Comparison of ENCODE assay signal across 23 cellular contexts in the genomic region with DNA sequence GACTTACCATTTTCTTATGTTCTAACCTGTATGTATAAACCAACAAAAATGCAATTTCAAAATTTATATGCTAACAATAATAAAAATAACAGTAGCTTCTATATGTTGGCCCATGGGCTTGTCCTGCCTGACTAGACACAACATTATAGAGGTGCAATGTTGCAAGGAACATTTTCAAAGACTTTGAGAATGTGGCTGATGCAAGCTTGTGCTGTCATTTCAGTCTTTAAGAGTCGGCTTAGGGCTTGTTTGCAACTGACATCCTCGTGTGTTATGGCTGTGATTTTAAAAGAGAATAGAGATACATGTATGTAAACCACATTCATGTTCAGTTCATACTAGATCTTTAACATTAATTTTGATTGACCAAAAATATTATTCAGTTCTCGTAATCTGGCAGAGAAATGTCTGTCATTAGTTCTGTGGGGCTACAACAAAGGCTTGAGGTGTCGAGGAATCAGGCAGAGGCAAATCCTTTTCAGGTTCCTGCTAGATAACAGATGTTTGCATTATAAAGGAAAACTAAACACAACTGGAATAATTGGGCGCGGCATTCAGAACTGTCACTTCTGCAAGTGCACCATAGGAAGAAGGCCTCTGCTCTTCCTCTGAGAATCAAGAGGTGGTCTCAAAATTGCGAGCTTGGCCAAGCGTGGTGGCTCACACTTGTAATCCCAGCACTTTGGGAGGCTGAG. TPM values are rescaled to one million over a fixed set of nuclear protein-coding genes. Genes with fewer than 3 reads are reported as not detected.
DNase-seq lines count a peak whose midpoint lies in the region; ATAC-seq and TF ChIP-seq lines count a peak whose summit lies in the region.
"Had no signal": no experiment of that assay in that cellular context is flagged by ENCODE, and none has a peak within 500 bp of the region (broad histone marks: within the 10 kb centered on the region; RNA-seq: fewer than 3 reads in every experiment).

No MANE protein-coding gene starts in this region.

- H3K18ac ChIP-seq in H9 (ENCODE audit: insufficient read length, low read depth, low read length), result no peak overlapping the region

- H3K36me3 ChIP-seq in mucosa of descending colon (ENCODE audit: low read depth), result no peaks in the 10 kb centered on the region

- no peak overlapping the region for H4K8ac ChIP-seq in H9 (replicated peaks; ENCODE audit: insufficient read length, low read depth, low read length)

- no peak overlapping the region for H3K9ac ChIP-seq in H9 (ENCODE audit: extremely low read depth, insufficient read length, low read length)

- peaks cover 2% of the 10 kb centered on the region for H3K9me3 Mint-ChIP-seq in activated CD4-positive, alpha-beta T cell treated with anti-CD3 and anti-CD28 coated beads for 36 hours (ENCODE audit: low read depth)
- peaks cover 72 to 73% of the 10 kb centered on the region in 2 experiments for H3K9me3 Mint-ChIP-seq in H9
- H3K9me3 Mint-ChIP-seq in activated T-helper 17 cell treated with anti-CD3 and anti-CD28 coated beads, Interleukin-2, amount 50 U/mL, for 72 hours, result no peaks in the 10 kb centered on the region
- H3K9me3 Mint-ChIP-seq in T-cell, result no peaks in the 10 kb centered on the region
- H3K9me3 Mint-ChIP-seq: stimulated activated memory B cell treated with anti-CD40 and anti-IgM and Interleukin-4, amounts not matched to agents 10 μg/mL and 1 μg/mL and 100 μg/mL, for 72 hours had no signal

- H3K79me1 ChIP-seq in H9 (ENCODE audit: insufficient read depth, low read depth, low read length, poor library complexity, severe bottlenecking), result no peaks in the 10 kb centered on the region

- intact Hi-C loops in activated CD4-positive, alpha-beta T cell treated with anti-CD3 and anti-CD28 coated beads for 36 hours (cut with DNase I, micrococcal nuclease), result loop anchor here (5.0 to 10.0 kb wide), 2 partner anchors 36 to 1037 kb away; a partner anchor contains a TSS
- intact Hi-C loops in mucosa of descending colon (cut with DNase I, micrococcal nuclease), result no loop called here

- H4K91ac ChIP-seq in H9 (ENCODE audit: insufficient read length, low read depth, low read length), result no peak overlapping the region

- H3K36me3 Mint-ChIP-seq in activated CD4-positive, alpha-beta T cell treated with anti-CD3 and anti-CD28 coated beads for 36 hours (ENCODE audit: low read depth), result peaks cover 3% of the 10 kb centered on the region
- H3K36me3 Mint-ChIP-seq in H9 (ENCODE audit: insufficient read depth in 1 of 3, low read depth in 3 of 3), result peaks cover 9 to 15% (median 14%) of the 10 kb centered on the region in 3 experiments
- H3K36me3 Mint-ChIP-seq in activated T-helper 17 cell treated with anti-CD3 and anti-CD28 coated beads, Interleukin-2, amount 50 U/mL, for 72 hours (ENCODE audit: low read depth), result peaks cover 7% of the 10 kb centered on the region
- H3K36me3 Mint-ChIP-seq in T-cell, result no peaks in the 10 kb centered on the region

- H3K27ac Mint-ChIP-seq in activated CD4-positive, alpha-beta T cell treated with anti-CD3 and anti-CD28 coated beads for 36 hours, result peak overlapping the region; percentile 65
- peak overlapping the region in 2 of 3 experiments; percentile 15 to 31; a peak in 1 of 7 replicates for H3K27ac Mint-ChIP-seq in H9
- H3K27ac Mint-ChIP-seq in activated T-helper 17 cell treated with anti-CD3 and anti-CD28 coated beads, Interleukin-2, amount 50 U/mL, for 72 hours, result no peak overlapping the region
- peak overlapping the region in 1 of 2 donors; percentile 25 for H3K27ac Mint-ChIP-seq in T-cell
- H3K27ac Mint-ChIP-seq: GM23338, T-helper 17 cell had no signal

- no peaks in the 10 kb centered on the region for H3K79me2 ChIP-seq in H9 (ENCODE audit: insufficient read depth, low read length)

- H3K4me1 Mint-ChIP-seq in activated CD4-positive, alpha-beta T cell treated with anti-CD3 and anti-CD28 coated beads for 36 hours, result peaks cover 67% of the 10 kb centered on the region
- H3K4me1 Mint-ChIP-seq in H9, result peaks cover 7% of the 10 kb centered on the region in 2 experiments
- peaks cover 26% of the 10 kb centered on the region for H3K4me1 Mint-ChIP-seq in activated T-helper 17 cell treated with anti-CD3 and anti-CD28 coated beads, Interleukin-2, amount 50 U/mL, for 72 hours
- H3K4me1 Mint-ChIP-seq in T-cell, result peaks cover 64 to 71% (median 70%) of the 10 kb centered on the region in 3 donors

- H3K4me2 ChIP-seq in H9 (ENCODE audit: insufficient read depth, insufficient read length, low read length), result no peak overlapping the region
- H3K4me2 ChIP-seq: GM23338 had no signal

- H3K4me3 Mint-ChIP-seq in activated CD4-positive, alpha-beta T cell treated with anti-CD3 and anti-CD28 coated beads for 36 hours, result no peak overlapping the region
- H3K4me3 Mint-ChIP-seq in H9 (no peak overlapping the region), T-cell (peak overlapping the region in 1 of 3 donors; percentile 79)
- peak overlapping the region; percentile 79 for H3K4me3 Mint-ChIP-seq in activated T-helper 17 cell treated with anti-CD3 and anti-CD28 coated beads, Interleukin-2, amount 50 U/mL, for 72 hours
- H3K4me3 Mint-ChIP-seq: activated CD8-positive, alpha-beta memory T cell treated with anti-CD3 and anti-CD28 coated beads, Interleukin-2, amount 10 ng/mL, durations not matched to agents 7 days and 5 days; GM23338; stimulated activated memory B cell treated with anti-CD40 and anti-IgM and Interleukin-4, amounts not matched to agents 10 μg/mL and 1 μg/mL and 100 μg/mL, for 72 hours; T-helper 17 cell had no signal

- no peak overlapping the region for H2BK12ac ChIP-seq in H9 (ENCODE audit: insufficient read length, low read depth, low read length)

- no CpG with 5 or more reads among the region's 8 CpGs for WGBS in H9 (ENCODE audit: extremely low coverage, insufficient read length, low lambda C conversion rate)

- H3K9me3 ChIP-seq in H9 (ENCODE audit: control insufficient read depth, low read depth, low read length), result no peaks in the 10 kb centered on the region
- H3K9me3 ChIP-seq in mucosa of descending colon, result no peaks in the 10 kb centered on the region

- no peak overlapping the region for H3K14ac ChIP-seq in H9 (ENCODE audit: insufficient read depth, low read length)

- H3K4me1 ChIP-seq in H9 (ENCODE audit: insufficient read depth, low read length) (peaks cover 3% of the 10 kb centered on the region; the same call in 1 of the 2 replicates), mucosa of descending colon (ENCODE audit: low read depth) (no peaks in the 10 kb centered on the region)

- POLR2A ChIA-PET in activated CD4-positive, alpha-beta T cell treated with anti-CD3 and anti-CD28 coated beads for 36 hours (lab: Charles Lee), result interaction anchor here (1.2 kb wide), 1 partner anchor 10 kb away, joined by 3 read pairs; no protein-coding TSS in a partner anchor
- POLR2A ChIA-PET in T-cell (lab: Charles Lee), result no interaction called here

- no peaks in the 10 kb centered on the region for H3K23me2 ChIP-seq in H9 (ENCODE audit: insufficient read length, low read depth, low read length, poor library complexity, severe bottlenecking)

- H3K27me3 Mint-ChIP-seq in activated CD4-positive, alpha-beta T cell treated with anti-CD3 and anti-CD28 coated beads for 36 hours, result no peaks in the 10 kb centered on the region
- H3K27me3 Mint-ChIP-seq in H9 (ENCODE audit: low read depth), result no peaks in the 10 kb centered on the region; the same call in 1 of the 2 replicates
- H3K27me3 Mint-ChIP-seq in activated T-helper 17 cell treated with anti-CD3 and anti-CD28 coated beads, Interleukin-2, amount 50 U/mL, for 72 hours, result no peaks in the 10 kb centered on the region
- peaks cover 0 to 18% of the 10 kb centered on the region in 2 donors for H3K27me3 Mint-ChIP-seq in T-cell
- H3K27me3 Mint-ChIP-seq: activated CD8-positive, alpha-beta memory T cell treated with anti-CD3 and anti-CD28 coated beads, Interleukin-2, amount 10 ng/mL, durations not matched to agents 7 days and 5 days; brain; stimulated activated memory B cell treated with anti-CD40 and anti-IgM and Interleukin-4, amounts not matched to agents 10 μg/mL and 1 μg/mL and 100 μg/mL, for 72 hours; T-helper 17 cell had no signal

- H2BK15ac ChIP-seq in H9 (ENCODE audit: low read depth, low read length), result no peak overlapping the region

- CTCF ChIA-PET in activated CD4-positive, alpha-beta T cell treated with anti-CD3 and anti-CD28 coated beads for 36 hours (lab: Charles Lee), result interaction anchor here (1.1 to 2.5 kb wide), 2 partner anchors 10 to 41 kb away, joined by 3 to 10 read pairs; no protein-coding TSS in a partner anchor
- CTCF ChIA-PET in T-cell (lab: Charles Lee), result no interaction called here

- no peak overlapping the region for H2BK20ac ChIP-seq in H9 (ENCODE audit: low read depth, low read length, poor library complexity, severe bottlenecking)

- H2BK5ac ChIP-seq in H9 (ENCODE audit: insufficient read length, low read length), result no peak overlapping the region

- H3K4ac ChIP-seq in H9 (ENCODE audit: low read depth, low read length), result no peak overlapping the region

- no peak overlapping the region for H4K5ac ChIP-seq in H9 (ENCODE audit: insufficient read length, low read depth, low read length)

- no peaks in the 10 kb centered on the region for H4K20me1 ChIP-seq in H9 (ENCODE audit: control insufficient read depth, insufficient read depth, insufficient read length)

- ATAC-seq in activated CD4-positive, alpha-beta T cell treated with anti-CD3 and anti-CD28 coated beads for 36 hours, result no peak
- no peak for ATAC-seq in activated T-helper 17 cell treated with anti-CD3 and anti-CD28 coated beads, Interleukin-2, amount 50 U/mL, for 72 hours (replicated peaks)
- peak; percentile 42 for ATAC-seq in mucosa of descending colon
- ATAC-seq in T-cell (replicated peaks in 1 of 4), result no peak
- ATAC-seq: activated CD8-positive, alpha-beta memory T cell treated with anti-CD3 and anti-CD28 coated beads, Interleukin-2, amount 10 ng/mL, durations not matched to agents 7 days and 5 days; GM23338; stimulated activated memory B cell treated with anti-CD40 and anti-IgM and Interleukin-4, amounts not matched to agents 10 μg/mL and 1 μg/mL and 100 μg/mL, for 72 hours; T-helper 17 cell had no signal

- DNase-seq in activated CD4-positive, alpha-beta T cell treated with anti-CD3 and anti-CD28 coated beads for 36 hours, result no peak
- no peak for DNase-seq in activated CD4-positive, alpha-beta T cell treated with anti-CD3 and anti-CD28 coated beads for 48 hours
- DNase-seq in H9, result no peak
- DNase-seq in mucosa of descending colon, result no peak
- DNase-seq in NCI-H1694 treated with DMSO at 0.1 percent for 48 hours (lab: John Stamatoyannopoulos, UW), result no peak
- no peak for DNase-seq in T-cell
- no peak for DNase-seq in NCI-H446 (lab: John Stamatoyannopoulos, UW)
- DNase-seq: activated CD4-positive, CD25-positive, alpha-beta regulatory T cell; activated CD8-positive, alpha-beta memory T cell treated with anti-CD3 and anti-CD28 coated beads, Interleukin-2, amount 10 ng/mL, durations not matched to agents 7 days and 5 days; activated gamma-delta T cell; C1 segment of cervical spinal cord; DMS79; NCI-H1694; Right ventricle myocardium superior; T-helper 17 cell had no signal

- H3T11ph ChIP-seq in H9 (ENCODE audit: low read length), result no peak overlapping the region

- H3K27me3 ChIP-seq in H9 (ENCODE audit: insufficient read depth, low read length), result no peaks in the 10 kb centered on the region

- H2BK120ac ChIP-seq in H9 (ENCODE audit: low read depth, low read length, poor library complexity, severe bottlenecking), result no peak overlapping the region

- no peak overlapping the region for H3K56ac ChIP-seq in H9 (ENCODE audit: insufficient read length, low read depth, low read length)

- no peak overlapping the region for H2AK5ac ChIP-seq in H9 (ENCODE audit: insufficient read length, low read length)

- no peak overlapping the region for H3K27ac ChIP-seq in H9 (ENCODE audit: insufficient read length, low read depth, low read length)

- no peak overlapping the region for H2AFZ ChIP-seq in H9 (ENCODE audit: low read length)
- H2AFZ ChIP-seq: GM23338 had no signal

- H3K4me3 ChIP-seq in mucosa of descending colon, result no peak overlapping the region
- H3K4me3 ChIP-seq: GM23338 had no signal

- no peak for TF ChIP-seq CTCF in H9 (conservative IDR thresholded peaks at IDR 0.05)
- TF ChIP-seq CTCF in mucosa of descending colon (IDR thresholded peaks at IDR 0.05), result no peak

- H3K23ac ChIP-seq in H9 (ENCODE audit: insufficient read length, low read depth, low read length), result no peak overlapping the region

RNA-seq across cellular contexts. Expression of a gene that starts 13.1 kb away (rescaled TPM):
- 1,000 to 10,000 TPM; 3,666 to 4,468 TPM for total RNA-seq in activated CD4-positive, alpha-beta T cell treated with anti-CD3 and anti-CD28 coated beads for 36 hours
- total RNA-seq in H9 (2021), result 2,733 and 2,818 TPM in 2 replicates
- 1,000 to 10,000 TPM; 6,631 to 7,873 TPM for total RNA-seq in activated T-helper 17 cell treated with anti-CD3 and anti-CD28 coated beads, Interleukin-2, amount 50 U/mL, for 72 hours
- total RNA-seq in mucosa of descending colon, result 1,000 to 10,000 TPM; 2,288 to 5,392 (median 5,014) TPM
- total RNA-seq in T-cell, result 1,000 to 10,000 TPM; 5,030 to 6,201 (median 5,880) TPM

RNA-seq across cellular contexts. Expression of a gene that starts 56.4 kb away (rescaled TPM):
- total RNA-seq in activated CD4-positive, alpha-beta T cell treated with anti-CD3 and anti-CD28 coated beads for 36 hours, result not detected
- total RNA-seq in H9 (2021) (0.09 TPM in 1 of 2 replicates, not detected in the other), mucosa of descending colon (under 1 TPM in 1 of 3 donors, not detected in 2; 0.13 TPM), T-cell (not detected)
- under 1 TPM in 1 of 2 donors, not detected in 1; 0.21 TPM for total RNA-seq in activated T-helper 17 cell treated with anti-CD3 and anti-CD28 coated beads, Interleukin-2, amount 50 U/mL, for 72 hours
- total RNA-seq: A673; activated CD8-positive, alpha-beta memory T cell treated with anti-CD3 and anti-CD28 coated beads, Interleukin-2, amount 10 ng/mL, durations not matched to agents 7 days and 5 days; dermis blood vessel endothelial cell; GM23338; M059J; renal cortical epithelial cell; T-helper 17 cell had no signal

Comparison
In these comparisons a context has a peak if more than half of its experiments do, and no peak if none do; other contexts are left out.
1. intact Hi-C loops: an anchor here in activated CD4-positive, alpha-beta T cell treated with anti-CD3 and anti-CD28 coated beads for 36 hours (5.0 to 10.0 kb wide); none called in mucosa of descending colon.